Comparison of ENCODE assay signal across 8 cellular contexts in genomic region chr20:24917797-24918578, GRCh38. TPM values are rescaled to one million over a fixed set of nuclear protein-coding genes. Genes with fewer than 3 reads are reported as not detected.
DNase-seq lines count a peak whose midpoint lies in the region; ATAC-seq and TF ChIP-seq lines count a peak whose summit lies in the region.

No MANE protein-coding gene starts in this region.

- H3K4me1 ChIP-seq in lung (ENCODE audit: control insufficient read depth in 2 of 2, insufficient read depth in 2 of 2, low read length in 2 of 2): peaks cover 0 to 2% of the 10 kb centered on the region in 2 donors

- TF ChIP-seq CTCF in HFFc6 (IDR thresholded peaks at IDR 0.05): peak; percentile 98
- TF ChIP-seq CTCF in lung (IDR thresholded peaks at IDR 0.05; ENCODE audit: control extremely low read depth, extremely low read depth): peak; percentile 80

- H3K9me3 ChIP-seq in lung (ENCODE audit: control insufficient read depth in 2 of 2, insufficient read depth in 1 of 2, low read length in 1 of 2): peaks cover 0 to 2% of the 10 kb centered on the region in 2 donors

- H3K27ac ChIP-seq in lung (ENCODE audit: low read depth in 1 of 2, low read length in 1 of 2): no peak overlapping the region

- peak; percentile 88 for ATAC-seq in effector memory CD8-positive, alpha-beta T cell (replicated peaks)
- ATAC-seq in lung (ENCODE audit: insufficient read depth, low FRiP score) (peak; percentile 95), GM21447 (IDR thresholded peaks at IDR 0.05; ENCODE audit: unreplicated experiment) (no peak)

- H3K4me1 Mint-ChIP-seq in HFFc6 (ENCODE audit: low read depth): peaks cover 16% of the 10 kb centered on the region
- peaks cover 5 to 11% of the 10 kb centered on the region in 2 donors for H3K4me1 Mint-ChIP-seq in effector memory CD8-positive, alpha-beta T cell (ENCODE audit: low read depth in 2 of 2)

- no peaks in the 10 kb centered on the region for H3K36me3 ChIP-seq in lung (ENCODE audit: control insufficient read depth in 2 of 2, insufficient read depth in 2 of 2, low read length in 2 of 2)

- 25 to 32% methylated on average over 34 of the region's 34 CpGs for WGBS in lung, 2 donors

- H3K36me3 Mint-ChIP-seq in HFFc6 (ENCODE audit: low read depth): no peaks in the 10 kb centered on the region
- no peaks in the 10 kb centered on the region for H3K36me3 Mint-ChIP-seq in effector memory CD8-positive, alpha-beta T cell (ENCODE audit: insufficient read depth)

- DNase-seq in DMS153 treated with DMSO at 0.1 percent for 48 hours (lab: John Stamatoyannopoulos, UW; ENCODE audit: unreplicated experiment) (peak; percentile 68), HFFc6 (peak; percentile 25), NCI-H345 (lab: John Stamatoyannopoulos, UW) (peak; percentile 80), lung (ENCODE audit: low spot score) (peak; percentile 56)
- peak; percentile 43 for DNase-seq in activated CD4-positive, alpha-beta T cell treated with anti-CD3 and anti-CD28 coated beads, Interleukin-2, amount 50 U/mL, for 1 hour
- peak; percentile 45 to 46 (median 46) for DNase-seq in effector memory CD8-positive, alpha-beta T cell
- peak; percentile 20 to 45 for DNase-seq in stimulated activated CD8-positive, alpha-beta memory T cell treated with anti-CD3 and anti-CD28 coated beads, Interleukin-2, amount 100 ng/mL, for 48 hours (ENCODE audit: low read depth in 2 of 2)

- H3K27ac Mint-ChIP-seq in HFFc6: no peak overlapping the region
- H3K27ac Mint-ChIP-seq in effector memory CD8-positive, alpha-beta T cell: peak overlapping the region; percentile 46 to 85

- no peaks in the 10 kb centered on the region for H3K9me3 Mint-ChIP-seq in HFFc6
- no peaks in the 10 kb centered on the region for H3K9me3 Mint-ChIP-seq in effector memory CD8-positive, alpha-beta T cell

- H3K27me3 Mint-ChIP-seq in HFFc6 (ENCODE audit: insufficient read depth): peaks cover 24% of the 10 kb centered on the region
- H3K27me3 Mint-ChIP-seq in effector memory CD8-positive, alpha-beta T cell: peaks cover 8 to 30% of the 10 kb centered on the region in 2 donors

- no peaks in the 10 kb centered on the region for H3K27me3 ChIP-seq in lung (ENCODE audit: control insufficient read depth, insufficient read depth)

- peak overlapping the region; percentile 24; the same call in 1 of the 2 replicates for H3K4me3 Mint-ChIP-seq in HFFc6
- H3K4me3 Mint-ChIP-seq in effector memory CD8-positive, alpha-beta T cell: peak overlapping the region; percentile 31 to 73

- no peak overlapping the region for H3K4me3 ChIP-seq in lung

RNA-seq across cellular contexts. Expression of gene CST7, which starts 31.1 kb away (rescaled TPM):
- not detected for total RNA-seq in HFFc6 (2021; fragmentation: NEBNext Ultra II Directional; extraction: Animal tissue kit (Norgen Biotek cat#: 25700))
- total RNA-seq in lung: 1 to 10 TPM; 4.7 to 5.0 TPM
- polyA plus RNA-seq in lung: 100 to 1,000 TPM in 1 of 2 donors, 10 to 100 TPM in 1; 11.9 to 119 TPM

Comparison
In these comparisons a context has a peak if more than half of its experiments do, and no peak if none do; other contexts are left out.
1. DNase-seq: peak in every context shown above with its lines; median percentile 80 in NCI-H345; 68 in DMS153 treated with DMSO at 0.1 percent for 48 hours; 56 in lung; 46 in effector memory CD8-positive, alpha-beta T cell; 43 in activated CD4-positive, alpha-beta T cell treated with anti-CD3 and anti-CD28 coated beads, Interleukin-2, amount 50 U/mL, for 1 hour; 32 in stimulated activated CD8-positive, alpha-beta memory T cell treated with anti-CD3 and anti-CD28 coated beads, Interleukin-2, amount 100 ng/mL, for 48 hours; 25 in HFFc6.
2. RNA of gene CST7, which starts 31.1 kb away (total RNA-seq): 4.7 to 5.0 TPM in lung; not detected in HFFc6; every median in the first group is over 4 times any median in the second.